ENCODE assay signal across 19 cellular contexts in genomic region chr6:119535332-119535731, GRCh38.
A peak's percentile ranks its signal among the peaks of the same experiment; 100 is the strongest.
DNase-seq lines count a peak whose midpoint lies in the region; ATAC-seq and TF ChIP-seq lines count a peak whose summit lies in the region.
"Had no signal": no experiment of that assay in that cellular context is flagged by ENCODE, and none has a peak within 500 bp of the region (broad histone marks: within the 10 kb centered on the region; RNA-seq: fewer than 3 reads in every experiment).

No MANE protein-coding gene starts in this region.

- no peak overlapping the region for H3K27ac Mint-ChIP-seq in CD4-positive, alpha-beta memory T cell
- H3K27ac Mint-ChIP-seq: activated naive CD8-positive, alpha-beta T cell treated with anti-CD3 and anti-CD28 coated beads for 36 hours had no signal

- no peaks in the 10 kb centered on the region for H3K27me3 ChIP-seq in CD4-positive, alpha-beta memory T cell (ENCODE audit: insufficient read depth, low read length)
- H3K27me3 ChIP-seq in esophagus squamous epithelium: no peaks in the 10 kb centered on the region
- H3K27me3 ChIP-seq: tibial artery had no signal

- POLR2A ChIA-PET in CD4-positive, alpha-beta memory T cell (lab: Charles Lee; ENCODE audit: partially characterized antibody): no interaction called here

- no peaks in the 10 kb centered on the region for H3K4me1 ChIP-seq in CD4-positive, alpha-beta memory T cell (ENCODE audit: insufficient read depth, low read length)
- peaks cover 0 to 17% (median 4%) of the 10 kb centered on the region in 3 donors for H3K4me1 ChIP-seq in esophagus squamous epithelium
- H3K4me1 ChIP-seq: parathyroid adenoma had no signal

- TF ChIP-seq POLR2A in esophagus squamous epithelium (IDR thresholded peaks at IDR 0.05): no peak

- no peaks in the 10 kb centered on the region for H3K9me3 Mint-ChIP-seq in CD4-positive, alpha-beta memory T cell
- H3K9me3 Mint-ChIP-seq: activated naive CD8-positive, alpha-beta T cell treated with anti-CD3 and anti-CD28 coated beads for 36 hours had no signal

- H3K4me1 Mint-ChIP-seq in CD4-positive, alpha-beta memory T cell: peaks cover 0 to 6% (median 1%) of the 10 kb centered on the region in 4 donors

- no peaks in the 10 kb centered on the region for H3K36me3 ChIP-seq in CD4-positive, alpha-beta memory T cell (ENCODE audit: insufficient read depth, low read length)
- no peaks in the 10 kb centered on the region for H3K36me3 ChIP-seq in esophagus squamous epithelium
- H3K36me3 ChIP-seq: tibial artery had no signal

- H3K27ac ChIP-seq in CD4-positive, alpha-beta memory T cell (ENCODE audit: low read depth, low read length): no peak overlapping the region
- H3K27ac ChIP-seq in esophagus squamous epithelium: no peak overlapping the region
- H3K27ac ChIP-seq: parathyroid adenoma, tibial artery had no signal

- intact Hi-C loops in CD4-positive, alpha-beta memory T cell (cut with micrococcal nuclease): no loop called here
- intact Hi-C loops in left cardiac atrium (cut with DNase I): no loop called here
- intact Hi-C loops in esophagus squamous epithelium (cut with DNase I): no loop called here

- peak; percentile 29 for DNase-seq in MV-4-11 (lab: John Stamatoyannopoulos, UW)
- no peak for DNase-seq in CD4-positive, alpha-beta memory T cell
- DNase-seq in left cardiac atrium: no peak
- DNase-seq in esophagus squamous epithelium (lab: John Stamatoyannopoulos, UW): no peak
- DNase-seq: activated CD4-positive, CD25-positive, alpha-beta regulatory T cell; activated CD8-positive, alpha-beta memory T cell treated with anti-CD3 and anti-CD28 coated beads, Interleukin-2, amount 50 U/mL, for 48 hours; activated naive CD8-positive, alpha-beta T cell treated with anti-CD3 and anti-CD28 coated beads for 36 hours; caudate nucleus; COR-L47; glutamatergic neuron; islet precursor cell; MM.1S; tibial artery had no signal

- H3K9me3 ChIP-seq in CD4-positive, alpha-beta memory T cell (ENCODE audit: control insufficient read depth in 1 of 2, low read length in 2 of 2): no peaks in the 10 kb centered on the region
- no peaks in the 10 kb centered on the region for H3K9me3 ChIP-seq in esophagus squamous epithelium
- H3K9me3 ChIP-seq: tibial artery had no signal

- H3K36me3 Mint-ChIP-seq in CD4-positive, alpha-beta memory T cell: no peaks in the 10 kb centered on the region
- H3K36me3 Mint-ChIP-seq: activated naive CD8-positive, alpha-beta T cell treated with anti-CD3 and anti-CD28 coated beads for 36 hours had no signal

- CTCF ChIA-PET in CD4-positive, alpha-beta memory T cell (lab: Charles Lee; ENCODE audit: partially characterized antibody): no interaction called here

- H3K27me3 Mint-ChIP-seq in CD4-positive, alpha-beta memory T cell: peaks cover 4% of the 10 kb centered on the region in 2 donors

- TF ChIP-seq CTCF in esophagus squamous epithelium (IDR thresholded peaks at IDR 0.05): no peak

- 90 to 92% methylated on average over 1 of the region's 1 CpG for WGBS in esophagus squamous epithelium, 2 donors

- no peak overlapping the region for H3K4me3 ChIP-seq in CD4-positive, alpha-beta memory T cell (ENCODE audit: low read length in 2 of 2)
- no peak overlapping the region for H3K4me3 ChIP-seq in esophagus squamous epithelium
- H3K4me3 ChIP-seq: tibial artery had no signal

- H3K4me3 Mint-ChIP-seq in CD4-positive, alpha-beta memory T cell: no peak overlapping the region
- H3K4me3 Mint-ChIP-seq: activated naive CD8-positive, alpha-beta T cell treated with anti-CD3 and anti-CD28 coated beads for 36 hours had no signal

- peak; percentile 56 for ATAC-seq in GM18499 (IDR thresholded peaks at IDR 0.05; ENCODE audit: insufficient read depth, unreplicated experiment)
- peak; percentile 50 for ATAC-seq in GM21381 (IDR thresholded peaks at IDR 0.05; ENCODE audit: unreplicated experiment)
- ATAC-seq in HG02885 (IDR thresholded peaks at IDR 0.05; ENCODE audit: poor library complexity, unreplicated experiment): peak; percentile 60
- ATAC-seq in left cardiac atrium: no peak
- ATAC-seq in HG03280 (IDR thresholded peaks at IDR 0.05; ENCODE audit: unreplicated experiment): no peak
- ATAC-seq: SK-N-SH treated with all-trans-retinoic acid at 6 μM for 48 hours had no signal

Comparison
In these comparisons a context has a peak if more than half of its experiments do, and no peak if none do; other contexts are left out.
1. ATAC-seq: peak in GM18499 (single experiment), GM21381 (single experiment) and HG02885 (single experiment); none in left cardiac atrium (0 of 2) and HG03280 (single experiment).